Comparison of ENCODE assay signal across 19 cellular contexts in genomic region chr3:160949460-160949859, GRCh38.
"Had no signal": no experiment of that assay in that cellular context is flagged by ENCODE, and none has a peak within 500 bp of the region (broad histone marks: within the 10 kb centered on the region; RNA-seq: fewer than 3 reads in every experiment).

No MANE protein-coding gene starts in this region.

- DNase-seq: activated CD4-positive, alpha-beta T cell treated with anti-CD3 and anti-CD28 coated beads for 1 hour; activated CD4-positive, alpha-beta T cell treated with anti-CD3 and anti-CD28 coated beads, Interleukin-2, amount 50 U/mL, for 4 hours; activated gamma-delta T cell treated with Interleukin-2 at 50 U/mL for 16 hours; amygdala; cerebellar nuclear complex; hippocampal formation; left ventricle myocardium superior; mammary epithelial cell; retina; stimulated activated CD4-positive, alpha-beta T cell treated with anti-CD3 and anti-CD28 coated beads, Interleukin-4, amount 100 ng/mL, for 1 hour; thyroid gland; upper lobe of right lung had no signal

- H3K27ac ChIP-seq: coronary artery, esophagus muscularis mucosa, thyroid gland, upper lobe of right lung had no signal

- H3K27ac Mint-ChIP-seq: activated naive CD8-positive, alpha-beta T cell; mesothelial cell of epicardium; natural killer cell treated with Interleukin-12 subunit alpha and Interleukin-12 subunit beta and Interleukin-15 and Interleukin-18, amount 100 ng/mL, for 72 hours; progenitor cell of endocrine pancreas; T-helper 2 cell treated with Interferon-gamma antibody and Interleukin-4, amounts not matched to agents 5 μg/mL and 100 μg/mL, for 36 hours had no signal

- H3K4me3 Mint-ChIP-seq: activated naive CD8-positive, alpha-beta T cell; mesothelial cell of epicardium; natural killer cell treated with Interleukin-12 subunit alpha and Interleukin-12 subunit beta and Interleukin-15 and Interleukin-18, amount 100 ng/mL, for 72 hours; T-helper 2 cell treated with Interferon-gamma antibody and Interleukin-4, amounts not matched to agents 5 μg/mL and 100 μg/mL, for 36 hours had no signal

- H3K27me3 ChIP-seq: esophagus muscularis mucosa, thyroid gland, upper lobe of right lung had no signal

- H3K27me3 Mint-ChIP-seq: natural killer cell treated with Interleukin-12 subunit alpha and Interleukin-12 subunit beta and Interleukin-15 and Interleukin-18, amount 100 ng/mL, for 72 hours; progenitor cell of endocrine pancreas had no signal

- H3K36me3 ChIP-seq: esophagus muscularis mucosa, thyroid gland, upper lobe of right lung had no signal

- H3K4me3 ChIP-seq: coronary artery, esophagus muscularis mucosa, thyroid gland, upper lobe of right lung had no signal

- H3K9me3 Mint-ChIP-seq: mesothelial cell of epicardium; natural killer cell treated with Interleukin-12 subunit alpha and Interleukin-12 subunit beta and Interleukin-15 and Interleukin-18, amount 100 ng/mL, for 72 hours; T-helper 2 cell treated with Interferon-gamma antibody and Interleukin-4, amounts not matched to agents 5 μg/mL and 100 μg/mL, for 36 hours had no signal

- H3K36me3 Mint-ChIP-seq: activated naive CD8-positive, alpha-beta T cell; mesothelial cell of epicardium; natural killer cell treated with Interleukin-12 subunit alpha and Interleukin-12 subunit beta and Interleukin-15 and Interleukin-18, amount 100 ng/mL, for 72 hours had no signal

- ATAC-seq: left ventricle myocardium superior; natural killer cell treated with Interleukin-12 subunit alpha and Interleukin-12 subunit beta and Interleukin-15 and Interleukin-18, amount 100 ng/mL, for 72 hours; upper lobe of right lung had no signal

- H3K9me3 ChIP-seq: esophagus muscularis mucosa, thyroid gland, upper lobe of right lung had no signal
